Comparison of ENCODE assay signal across 8 cellular contexts in genomic region chr13:20495087-20496023, GRCh38. TPM values are rescaled to one million over a fixed set of nuclear protein-coding genes. Genes with fewer than 3 reads are reported as not detected.
DNase-seq lines count a peak whose midpoint lies in the region; ATAC-seq, FAIRE-seq and TF ChIP-seq lines count a peak whose summit lies in the region.

No MANE protein-coding gene starts in this region.

- CTCF ChIA-PET in CD4-positive, alpha-beta memory T cell (lab: Charles Lee; ENCODE audit: partially characterized antibody) = interaction anchor here (0.6 to 11.0 kb wide), 24 partner anchors 9 to 429 kb away, joined by 3 to 151 read pairs (median 5); partner anchors contain the start of gene IL17D
- CTCF ChIA-PET in HepG2 (lab: Yijun Ruan, JAX; ENCODE audit: low intra/inter-chr PET ratio, low total read pairs) = interaction anchor here (1.0 to 2.3 kb wide), 8 partner anchors 56 to 429 kb away, joined by 3 to 21 read pairs (median 7); no protein-coding TSS in a partner anchor

- H3K27me3 Mint-ChIP-seq in CD4-positive, alpha-beta memory T cell = no peaks in the 10 kb centered on the region

- WGBS in HepG2 (ENCODE audit: low lambda C conversion rate) = 16% methylated on average over 14 of the region's 14 CpGs

- 0 out of 4 replicates have a peak, but pooled peaks of 1 of the 2 experiments have one; percentile 19 for TF ChIP-seq POLR2A in HepG2 (IDR thresholded peaks at IDR 0.05; ENCODE audit: insufficient read depth in 1 of 2, low read depth in 2 of 2, low read length in 2 of 2)

- H2AFZ ChIP-seq in HepG2 (ENCODE audit: low read length) = peak overlapping the region; percentile 51

- no peaks in the 10 kb centered on the region for H3K27me3 ChIP-seq in CD4-positive, alpha-beta memory T cell (ENCODE audit: insufficient read depth, low read length)
- H3K27me3 ChIP-seq in colonic mucosa (no peaks in the 10 kb centered on the region), HepG2 (ENCODE audit: control insufficient read depth in 1 of 2, insufficient read depth in 2 of 2, low read length in 2 of 2) (no peaks in the 10 kb centered on the region)

- H3K4me3 Mint-ChIP-seq in CD4-positive, alpha-beta memory T cell = no peak overlapping the region

- H3K79me2 ChIP-seq in HepG2 (ENCODE audit: insufficient read depth, low read length) = no peaks in the 10 kb centered on the region

- in situ Hi-C loops in HepG2 (cut with HindIII; ENCODE audit: extremely low pct_ligation_motif_present, low pct_unique_long_range_greater_than_20kb) = no loop called here

- TF ChIP-seq RAD21 in HepG2 (CRISPR knock-in tag; IDR thresholded peaks at IDR 0.05) = peak; percentile 77

- POLR2A ChIA-PET in CD4-positive, alpha-beta memory T cell (lab: Charles Lee; ENCODE audit: partially characterized antibody) = interaction anchor here (1.4 kb wide), 1 partner anchor 19 kb away, joined by 3 read pairs; no protein-coding TSS in a partner anchor
- POLR2A ChIA-PET in HepG2 (lab: Yijun Ruan, JAX) = interaction anchor here (1.4 to 2.4 kb wide), 2 partner anchors 10 to 58 kb away, joined by 3 to 8 read pairs; no protein-coding TSS in a partner anchor

- BruUV-seq in HepG2 (replicated peaks; lab: Mats Ljungman, UMichigan) = no TSS peak

- TF ChIP-seq EP300 in HepG2 (IDR thresholded peaks at IDR 0.05; ENCODE audit: low read depth in 2 of 2, low read length in 2 of 2) (peak in 1 of 2 experiments; percentile 15; a peak in 1 of 4 replicates), HepG2 (CRISPR knock-in tag; IDR thresholded peaks at IDR 0.05; ENCODE audit: borderline replicate concordance) (no peak; the same call in 1 of the 2 replicates)

- H3K4me3 ChIP-seq in CD4-positive, alpha-beta memory T cell (ENCODE audit: low read length in 2 of 2) = no peak overlapping the region
- H3K4me3 ChIP-seq in colonic mucosa (no peak overlapping the region), HepG2 (replicated peaks in 1 of 3; ENCODE audit: insufficient read depth in 1 of 3, low read depth in 2 of 3, low read length in 3 of 3) (peak overlapping the region in 2 of 3 experiments; percentile 32 to 34; a peak in 3 of 6 replicates)

- peaks cover 0 to 7% (median 2%) of the 10 kb centered on the region in 4 donors for H3K4me1 Mint-ChIP-seq in CD4-positive, alpha-beta memory T cell

- peaks cover 0 to 2% of the 10 kb centered on the region in 2 donors for H3K36me3 Mint-ChIP-seq in CD4-positive, alpha-beta memory T cell

- TF ChIP-seq CTCF in colonic mucosa (IDR thresholded peaks at IDR 0.05) = peak; percentile 94
- peak; percentile 84 for TF ChIP-seq CTCF in HepG2 (CRISPR knock-in tag; IDR thresholded peaks at IDR 0.05)

- peak overlapping the region in 1 of 7 donors; percentile 32 for H3K27ac Mint-ChIP-seq in CD4-positive, alpha-beta memory T cell

- peak; percentile 62 to 70 (median 68) for DNase-seq in CD4-positive, alpha-beta memory T cell
- peak; percentile 32 for DNase-seq in NCI-H345 treated with DMSO at 0.1 percent for 48 hours (lab: John Stamatoyannopoulos, UW; ENCODE audit: unreplicated experiment)
- peak; percentile 44 to 47 for DNase-seq in activated CD4-positive, alpha-beta T cell treated with anti-CD3 and anti-CD28 coated beads for 24 hours (ENCODE audit: low read depth in 2 of 2)
- DNase-seq in colonic mucosa = peak; percentile 74
- peak; percentile 66 for DNase-seq in HepG2 (ENCODE audit: low spot score)
- peak; percentile 24 to 27 (median 26) for DNase-seq in stimulated activated CD4-positive, alpha-beta T cell treated with anti-CD3 and anti-CD28 coated beads, TNF-alpha, amount 100 ng/mL, for 1 hour (ENCODE audit: low read depth in 3 of 3, low spot score in 1 of 3)

- peak; percentile 88 for FAIRE-seq in HepG2 (lab: Jason Lieb, UNC)

- ATAC-seq in GM21528 (IDR thresholded peaks at IDR 0.05; ENCODE audit: low FRiP score, unreplicated experiment) (peak; percentile 62), HepG2 (peak; percentile 70), HG03095 (IDR thresholded peaks at IDR 0.05; ENCODE audit: unreplicated experiment) (no peak)

- no peak overlapping the region for H3K9ac ChIP-seq in colonic mucosa (ENCODE audit: low read depth in 2 of 2, low read length in 2 of 2)
- peak overlapping the region; percentile 52 for H3K9ac ChIP-seq in HepG2 (ENCODE audit: insufficient read depth, low read depth, low read length)

- intact Hi-C loops in CD4-positive, alpha-beta memory T cell (cut with micrococcal nuclease) = loop anchor here (1.0 to 5.0 kb wide), 8 partner anchors 19 to 984 kb away; partner anchors contain the start of gene EEF1AKMT1
- intact Hi-C loops in colonic mucosa (cut with DNase I) (loop anchor here (2.0 to 10.0 kb wide), 3 partner anchors 89 to 429 kb away; no protein-coding TSS in a partner anchor), HepG2 (cut with micrococcal nuclease; ENCODE audit: unreplicated experiment) (loop anchor here (1.0 to 5.0 kb wide), 7 partner anchors 57 to 430 kb away; partner anchors contain the start of genes EEF1AKMT1 and IFT88)

- no peak overlapping the region for H3K27ac ChIP-seq in CD4-positive, alpha-beta memory T cell (ENCODE audit: low read depth, low read length)
- H3K27ac ChIP-seq in colonic mucosa = no peak overlapping the region
- H3K27ac ChIP-seq in HepG2 (ENCODE audit: extremely low read length, insufficient read depth, low read length) = peak overlapping the region; percentile 73

- H3K36me3 ChIP-seq in CD4-positive, alpha-beta memory T cell (ENCODE audit: insufficient read depth, low read length) = no peaks in the 10 kb centered on the region
- no peaks in the 10 kb centered on the region for H3K36me3 ChIP-seq in colonic mucosa
- H3K36me3 ChIP-seq in HepG2 (replicated peaks in 1 of 2; ENCODE audit: control insufficient read depth in 1 of 2, insufficient read depth in 2 of 2, low read length in 2 of 2) = 0 out of 5 replicates have a peak, but pooled peaks cover 0 to 3% of the 10 kb centered on the region in 2 experiments

- peaks cover 0 to 3% (median 0%) of the 10 kb centered on the region in 8 donors for H3K9me3 Mint-ChIP-seq in CD4-positive, alpha-beta memory T cell

- H3K9me3 ChIP-seq in CD4-positive, alpha-beta memory T cell (ENCODE audit: control insufficient read depth in 1 of 2, low read length in 2 of 2) = no peaks in the 10 kb centered on the region
- H3K9me3 ChIP-seq in colonic mucosa (no peaks in the 10 kb centered on the region), HepG2 (ENCODE audit: low read length) (no peaks in the 10 kb centered on the region)

- peaks cover 4% of the 10 kb centered on the region; the same call in 1 of the 2 replicates for H4K20me1 ChIP-seq in HepG2 (ENCODE audit: insufficient read depth, low read length)

- peaks cover 6% of the 10 kb centered on the region for H3K4me1 ChIP-seq in CD4-positive, alpha-beta memory T cell (ENCODE audit: insufficient read depth, low read length)
- H3K4me1 ChIP-seq in colonic mucosa (no peaks in the 10 kb centered on the region), HepG2 (ENCODE audit: insufficient read depth, low read length) (peaks cover 45% of the 10 kb centered on the region)

- H3K4me2 ChIP-seq in HepG2 (ENCODE audit: low read depth, low read length) = peak overlapping the region; percentile 76

TF ChIP-seq in HepG2, 621 proteins besides CTCF, POLR2A, EP300 and RAD21 (continues in another document):
- no peak for TF ChIP-seq KDM4B (CRISPR knock-in tag; IDR thresholded peaks at IDR 0.05)
- TF ChIP-seq ZNF24 (IDR thresholded peaks at IDR 0.05) = peak; percentile 59; the same call in 1 of the 2 replicates
- no peak for TF ChIP-seq ATRX (CRISPR knock-in tag; IDR thresholded peaks at IDR 0.05; ENCODE audit: borderline replicate concordance)
- TF ChIP-seq SOX5 (CRISPR knock-in tag; IDR thresholded peaks at IDR 0.05; ENCODE audit: borderline replicate concordance) = no peak; the same call in 1 of the 2 replicates
- TF ChIP-seq HCFC1 (IDR thresholded peaks at IDR 0.05; ENCODE audit: low read depth, low read length) = no peak
- TF ChIP-seq ZSCAN31 (CRISPR knock-in tag; IDR thresholded peaks at IDR 0.05; ENCODE audit: low read depth) = no peak
- no peak for TF ChIP-seq ISX (CRISPR knock-in tag; conservative IDR thresholded peaks at IDR 0.05)
- no peak for TF ChIP-seq ZNF362 (CRISPR knock-in tag; IDR thresholded peaks at IDR 0.05; ENCODE audit: borderline replicate concordance)

RNA-seq across cellular contexts. Expression of gene CRYL1, which starts 30.3 kb away (rescaled TPM):
- total RNA-seq in CD4-positive, alpha-beta memory T cell = 10 to 100 TPM; 18.1 to 22.1 TPM
- polyA plus RNA-seq in CD4-positive, alpha-beta memory T cell = 10 to 100 TPM; 40.1 to 59.1 TPM
- total RNA-seq in colonic mucosa = 100 to 1,000 TPM in 1 of 2 donors, 10 to 100 TPM in 1; 64.6 to 144 TPM
- 57.2 and 71.7 TPM in 2 replicates for total RNA-seq in HepG2 (2016; rRNA removed; fragmentation: Illumina TruSeq; extraction: Trizol)
- total RNA-seq in HepG2 (2016; cell fraction: cytosol; rRNA removed; fragmentation: Illumina TruSeq; extraction: Trizol; ENCODE audit: low read depth) = 29.5 and 30.5 TPM in 2 replicates
- total RNA-seq in HepG2 (2016; cell fraction: insoluble cytoplasmic fraction; rRNA removed; fragmentation: Illumina TruSeq; extraction: Trizol) = 62.2 and 68.9 TPM in 2 replicates
- 43.1 and 48.4 TPM in 2 replicates for total RNA-seq in HepG2 (2016; cell fraction: membrane; rRNA removed; fragmentation: Illumina TruSeq; extraction: Trizol)
- total RNA-seq in HepG2 (2016; cell fraction: nucleus; rRNA removed; fragmentation: Illumina TruSeq; extraction: Trizol) = 31.5 and 32.4 TPM in 2 replicates
- 108 and 115 TPM in 2 replicates for polyA plus RNA-seq in HepG2 (2011; rRNA removed)
- polyA plus RNA-seq in HepG2 (2011; cell fraction: cytosol; rRNA removed) = 141 and 154 TPM in 2 replicates
- 42.9 and 50.6 TPM in 2 replicates for polyA plus RNA-seq in HepG2 (2011; cell fraction: nucleus; rRNA removed)
- 71.8 and 86.3 TPM in 2 replicates for polyA plus RNA-seq in HepG2 (2012)
- polyA plus RNA-seq in HepG2 (2016; cell fraction: cytosol; fragmentation: Illumina TruSeq; extraction: Trizol; ENCODE audit: low read depth) = 31.6 and 39.2 TPM in 2 replicates
- 85.1 and 88.1 TPM in 2 replicates for polyA plus RNA-seq in HepG2 (2016; cell fraction: insoluble cytoplasmic fraction; fragmentation: Illumina TruSeq; extraction: Trizol; ENCODE audit: low read depth)
- 41.0 and 48.6 TPM in 2 replicates for polyA plus RNA-seq in HepG2 (2016; cell fraction: membrane; fragmentation: Illumina TruSeq; extraction: Trizol; ENCODE audit: low read depth)
- 50.6 and 56.0 TPM in 2 replicates for polyA plus RNA-seq in HepG2 (2016; cell fraction: nucleus; fragmentation: Illumina TruSeq; extraction: Trizol; ENCODE audit: insufficient read depth, low read depth)
- 3.8 and 99.9 TPM in 2 replicates for polyA minus RNA-seq in HepG2 (2011; rRNA and poly(A)+ RNA removed; ENCODE audit: low replicate concordance)
- 40.4 and 44.1 TPM in 2 replicates for polyA minus RNA-seq in HepG2 (2011; cell fraction: cytosol; rRNA and poly(A)+ RNA removed)
- 28.1 and 34.7 TPM in 2 replicates for polyA minus RNA-seq in HepG2 (2011; cell fraction: nucleus; rRNA and poly(A)+ RNA removed)

Comparison
In these comparisons a context has a peak if more than half of its experiments do, and no peak if none do; other contexts are left out.
1. H3K4me3 ChIP-seq: peak in HepG2 (2 of 3); none in CD4-positive, alpha-beta memory T cell (0 of 2) and colonic mucosa (single experiment).
2. Peak in every context shown above with its lines, with median percentiles within 50 percentile points of each other: DNase-seq.